Comparison of ENCODE assay signal across 21 cellular contexts in genomic region chr1:172680244-172680643, GRCh38. TPM values are rescaled to one million over a fixed set of nuclear protein-coding genes. Genes with fewer than 3 reads are reported as not detected.
DNase-seq lines count a peak whose midpoint lies in the region; ATAC-seq, FAIRE-seq and TF ChIP-seq lines count a peak whose summit lies in the region.
"Had no signal": no experiment of that assay in that cellular context is flagged by ENCODE, and none has a peak within 500 bp of the region (broad histone marks: within the 10 kb centered on the region; RNA-seq: fewer than 3 reads in every experiment).

No MANE protein-coding gene starts in this region.

- dilution Hi-C loops in IMR-90 (cut with HindIII; ENCODE audit: low sequenced_read_pairs, unreplicated experiment), result no loop called here

- POLR2A ChIA-PET in IMR-90 (lab: Charles Lee; ENCODE audit: unreplicated experiment) (no interaction called here), H1 (lab: Charles Lee; ENCODE audit: partially characterized antibody) (no interaction called here)

- CTCF ChIA-PET in IMR-90 (lab: Yijun Ruan, JAX) (no interaction called here), H1 (lab: Charles Lee; ENCODE audit: partially characterized antibody) (interaction anchor here (0.6 kb wide), 1 partner anchor 575 kb away, joined by 3 read pairs; no protein-coding TSS in a partner anchor)

- H3K56ac ChIP-seq in IMR-90 (ENCODE audit: extremely low read depth, insufficient read depth, low read length) (no peak overlapping the region), H1 (replicated peaks; ENCODE audit: insufficient read length, low read depth, low read length) (no peak overlapping the region)

- H3K79me1 ChIP-seq in IMR-90 (ENCODE audit: low read depth in 1 of 2, low read length in 2 of 2) (no peaks in the 10 kb centered on the region), H1 (ENCODE audit: low read depth, low read length) (no peaks in the 10 kb centered on the region)

- intact Hi-C loops in IMR-90 (cut with micrococcal nuclease) (no loop called here), right cardiac atrium (cut with DNase I) (no loop called here)

- H3K36me3 Mint-ChIP-seq in effector memory CD8-positive, alpha-beta T cell (ENCODE audit: insufficient read depth), result peaks cover 5% of the 10 kb centered on the region

- H3K14ac ChIP-seq in IMR-90 (replicated peaks; ENCODE audit: low read depth, low read length), result no peak overlapping the region
- H3K14ac ChIP-seq in H1 (ENCODE audit: insufficient read length), result no peak overlapping the region

- no peaks in the 10 kb centered on the region for H3K27me3 Mint-ChIP-seq in effector memory CD8-positive, alpha-beta T cell
- H3K27me3 Mint-ChIP-seq: CD4-positive, alpha-beta T cell; IgD-negative memory B cell had no signal

- no peaks in the 10 kb centered on the region for H3K9me3 Mint-ChIP-seq in effector memory CD8-positive, alpha-beta T cell
- H3K9me3 Mint-ChIP-seq: CD4-positive, alpha-beta T cell; H9; IgD-negative memory B cell had no signal

- H3K4me3 Mint-ChIP-seq in effector memory CD8-positive, alpha-beta T cell, result peak overlapping the region in 1 of 2 donors; percentile 18
- H3K4me3 Mint-ChIP-seq: CD4-positive, alpha-beta T cell; H9; IgD-negative memory B cell had no signal

- H2BK15ac ChIP-seq in IMR-90 (ENCODE audit: low read depth, low read length), result no peak overlapping the region
- H2BK15ac ChIP-seq in H1 (ENCODE audit: low read length), result no peak overlapping the region

- H3K9me1 ChIP-seq in IMR-90 (ENCODE audit: insufficient read depth, low read length), result no peaks in the 10 kb centered on the region

- H2AFZ ChIP-seq in IMR-90 (replicated peaks; ENCODE audit: low read length, poor library complexity), result no peak overlapping the region
- H2AFZ ChIP-seq in H1 (ENCODE audit: low read length), result peak overlapping the region; percentile 86
- H2AFZ ChIP-seq in parathyroid adenoma, result no peak overlapping the region

- H3K4me1 ChIP-seq in IMR-90 (ENCODE audit: control insufficient read depth, insufficient read depth, low read length), result no peaks in the 10 kb centered on the region
- H3K4me1 ChIP-seq in H1 (replicated peaks in 1 of 4; ENCODE audit: control insufficient read depth in 3 of 4, insufficient read depth in 4 of 4, low read length in 3 of 4), result peaks cover 0 to 17% (median 0%) of the 10 kb centered on the region in 4 experiments; a peak in 3 of 7 replicates
- H3K4me1 ChIP-seq in parathyroid adenoma, result no peaks in the 10 kb centered on the region
- no peaks in the 10 kb centered on the region for H3K4me1 ChIP-seq in right cardiac atrium (ENCODE audit: control insufficient read depth, insufficient read depth, low read length)

- H4K91ac ChIP-seq in IMR-90 (ENCODE audit: insufficient read depth, low read depth, low read length), result no peak overlapping the region
- no peak overlapping the region for H4K91ac ChIP-seq in H1 (replicated peaks; ENCODE audit: insufficient read length, low read length)

- no peak overlapping the region for H2AK9ac ChIP-seq in IMR-90 (replicated peaks; ENCODE audit: low read depth, low read length, poor library complexity)

- in situ Hi-C loops in IMR-90 (cut with MboI; ENCODE audit: low sequenced_read_pairs), result no loop called here

- H3K9ac ChIP-seq in IMR-90 (ENCODE audit: low read depth, low read length) (no peak overlapping the region), H1 (replicated peaks in 1 of 4; ENCODE audit: extremely low read depth in 1 of 4, low read depth in 3 of 4, low read length in 3 of 4) (no peak overlapping the region), parathyroid adenoma (no peak overlapping the region)

- no peaks in the 10 kb centered on the region for H3K23me2 ChIP-seq in H1 (ENCODE audit: low read depth, low read length)

- H3K9me3 ChIP-seq in IMR-90 (ENCODE audit: control insufficient read depth, insufficient read depth, low read length) (no peaks in the 10 kb centered on the region), H1 (ENCODE audit: insufficient read depth in 2 of 2, low read depth in 1 of 2, low read length in 1 of 2) (no peaks in the 10 kb centered on the region), parathyroid adenoma (ENCODE audit: control insufficient read depth, low read length) (peaks cover 5% of the 10 kb centered on the region), right cardiac atrium (ENCODE audit: control insufficient read depth, low read length) (peaks cover 2% of the 10 kb centered on the region)

- H3K27ac Mint-ChIP-seq in effector memory CD8-positive, alpha-beta T cell, result peak overlapping the region in 1 of 2 donors; percentile 17
- H3K27ac Mint-ChIP-seq: CD4-positive, alpha-beta T cell; IgD-negative memory B cell had no signal

- no peak for TF ChIP-seq EP300 in H1 (IDR thresholded peaks at IDR 0.05; ENCODE audit: borderline replicate concordance in 1 of 2, low read depth in 2 of 2, low read length in 2 of 2)

- H2BK20ac ChIP-seq in IMR-90 (ENCODE audit: low read depth, low read length) (no peak overlapping the region), H1 (ENCODE audit: low read length) (no peak overlapping the region)

- TF ChIP-seq CTCF in IMR-90 (conservative IDR thresholded peaks at IDR 0.05; ENCODE audit: low read depth, low read length) (no peak), H1 (IDR thresholded peaks at IDR 0.05; ENCODE audit: control extremely low read depth in 1 of 3, insufficient read depth in 1 of 3, low read depth in 1 of 3, low read length in 3 of 3) (no peak), parathyroid adenoma (IDR thresholded peaks at IDR 0.05) (no peak)

- no peak overlapping the region for H3K23ac ChIP-seq in IMR-90 (ENCODE audit: low read depth, low read length)
- H3K23ac ChIP-seq in H1 (ENCODE audit: insufficient read length), result no peak overlapping the region

- H3K4me2 ChIP-seq in IMR-90 (ENCODE audit: low read depth, low read length), result no peak overlapping the region
- no peak overlapping the region for H3K4me2 ChIP-seq in H1 (ENCODE audit: insufficient read depth in 1 of 2, low read depth in 2 of 2, low read length in 2 of 2)
- peak overlapping the region; percentile 84 for H3K4me2 ChIP-seq in parathyroid adenoma (ENCODE audit: low read length)

- H2BK12ac ChIP-seq in H1 (ENCODE audit: low read depth, low read length), result no peak overlapping the region

- H2BK5ac ChIP-seq in IMR-90 (ENCODE audit: low read depth, low read length, poor library complexity, severe bottlenecking) (no peak overlapping the region), H1 (ENCODE audit: low read depth, low read length) (no peak overlapping the region)

- H3K27me3 ChIP-seq in IMR-90 (ENCODE audit: control insufficient read depth, insufficient read depth, low read length) (no peaks in the 10 kb centered on the region), H1 (replicated peaks in 1 of 4; ENCODE audit: control insufficient read depth in 3 of 4, extremely low read depth in 1 of 4, insufficient read depth in 3 of 4, low read length in 3 of 4) (no peaks in the 10 kb centered on the region), parathyroid adenoma (ENCODE audit: control insufficient read depth, insufficient read depth, low read length) (no peaks in the 10 kb centered on the region), right cardiac atrium (ENCODE audit: control insufficient read depth, insufficient read depth) (no peaks in the 10 kb centered on the region)

- TF ChIP-seq POLR2A in IMR-90 (IDR thresholded peaks at IDR 0.05; ENCODE audit: low read depth, low read length) (no peak), H1 (IDR thresholded peaks at IDR 0.05; ENCODE audit: control extremely low read depth in 1 of 2, low read depth in 2 of 2, low read length in 2 of 2) (no peak)

- ATAC-seq in IMR-90 (ENCODE audit: low read depth) (no peak), right cardiac atrium (no peak), HG03457 (IDR thresholded peaks at IDR 0.05; ENCODE audit: unreplicated experiment) (no peak)
- ATAC-seq in effector memory CD8-positive, alpha-beta T cell (replicated peaks), result no peak

- H3K79me2 ChIP-seq in H1 (ENCODE audit: control insufficient read depth in 1 of 2, insufficient read depth in 2 of 2, low read length in 2 of 2), result no peaks in the 10 kb centered on the region
- H3K79me2 ChIP-seq in parathyroid adenoma, result no peaks in the 10 kb centered on the region

- no TSS peak for BruUV-seq in IMR-90 (replicated peaks; lab: Mats Ljungman, UMichigan)

- H4K5ac ChIP-seq in IMR-90 (ENCODE audit: low read depth, low read length) (no peak overlapping the region), H1 (ENCODE audit: insufficient read length, low read depth, low read length) (no peak overlapping the region)

- no peak overlapping the region for H4K8ac ChIP-seq in IMR-90 (ENCODE audit: low read depth in 2 of 2, low read length in 2 of 2)
- no peak overlapping the region for H4K8ac ChIP-seq in H1 (ENCODE audit: extremely low read depth, insufficient read depth, low read length)

- H2BK120ac ChIP-seq in IMR-90 (ENCODE audit: low read depth, low read length), result no peak overlapping the region
- no peak overlapping the region for H2BK120ac ChIP-seq in H1 (replicated peaks; ENCODE audit: low read depth, low read length)

- no peak overlapping the region for H3K27ac ChIP-seq in IMR-90 (ENCODE audit: insufficient read depth, low read length)
- no peak overlapping the region; the same call in 1 of the 2 replicates for H3K27ac ChIP-seq in H1 (ENCODE audit: low read depth, low read length)
- H3K27ac ChIP-seq in parathyroid adenoma, result no peak overlapping the region
- H3K27ac ChIP-seq in right cardiac atrium (ENCODE audit: low read length), result no peak overlapping the region
- H3K27ac ChIP-seq: C4-2B had no signal

- H3K4me3 ChIP-seq in IMR-90 (ENCODE audit: insufficient read depth, low read depth, low read length) (no peak overlapping the region), H1 (ENCODE audit: extremely low read depth in 1 of 4, insufficient read depth in 2 of 4, low read depth in 3 of 4, low read length in 4 of 4) (no peak overlapping the region), parathyroid adenoma (ENCODE audit: low read depth, low read length) (peak overlapping the region; percentile 57), right cardiac atrium (ENCODE audit: low read length) (no peak overlapping the region)

- no peak for TF ChIP-seq RAD21 in IMR-90 (IDR thresholded peaks at IDR 0.05; ENCODE audit: low read length)
- TF ChIP-seq RAD21 in H1 (IDR thresholded peaks at IDR 0.05 in 1 of 2, conservative IDR thresholded peaks at IDR 0.05 in 1 of 2; ENCODE audit: low read depth in 2 of 2, low read length in 2 of 2), result no peak

- no peaks in the 10 kb centered on the region for H3K36me3 ChIP-seq in IMR-90 (ENCODE audit: control insufficient read depth, insufficient read depth, low read length)
- H3K36me3 ChIP-seq in H1 (ENCODE audit: control insufficient read depth in 2 of 4, insufficient read depth in 4 of 4, low read length in 3 of 4), result no peaks in the 10 kb centered on the region
- no peaks in the 10 kb centered on the region for H3K36me3 ChIP-seq in parathyroid adenoma (ENCODE audit: control insufficient read depth, insufficient read depth, low read length)

- H3K4me1 Mint-ChIP-seq in effector memory CD8-positive, alpha-beta T cell (ENCODE audit: low read depth in 2 of 2), result peaks cover 57 to 80% of the 10 kb centered on the region in 2 donors
- H3K4me1 Mint-ChIP-seq: IgD-negative memory B cell had no signal

- H2AK5ac ChIP-seq in IMR-90 (ENCODE audit: low read depth, low read length) (no peak overlapping the region), H1 (ENCODE audit: low read depth, low read length) (no peak overlapping the region)

- H3K18ac ChIP-seq in IMR-90 (ENCODE audit: low read depth, low read length) (no peak overlapping the region), H1 (ENCODE audit: extremely low read depth, low read length) (no peak overlapping the region)

- peak; percentile 21 for DNase-seq in DMS53 treated with DMSO at 0.1 percent for 48 hours (lab: John Stamatoyannopoulos, UW; ENCODE audit: unreplicated experiment)
- DNase-seq in IMR-90, result no peak
- no peak for DNase-seq in H1 (ENCODE audit: low read depth in 1 of 2, low spot score in 2 of 2)
- no peak for DNase-seq in effector memory CD8-positive, alpha-beta T cell
- no peak for DNase-seq in right cardiac atrium
- DNase-seq in cortex of kidney (lab: John Stamatoyannopoulos, UW), result no peak
- DNase-seq: AML-193; CD4-positive, alpha-beta T cell; GDM1; GOT3; KG1 had no signal

- no peak for FAIRE-seq in H1 (lab: Jason Lieb, UNC)
- FAIRE-seq: GM12892, GM18507 had no signal

- H3K4ac ChIP-seq in IMR-90 (ENCODE audit: low read depth, low read length) (no peak overlapping the region), H1 (replicated peaks; ENCODE audit: insufficient read length, low read depth, low read length) (no peak overlapping the region)

- H4K20me1 ChIP-seq in IMR-90 (ENCODE audit: insufficient read depth, low read length) (no peaks in the 10 kb centered on the region), H1 (replicated peaks in 1 of 2; ENCODE audit: control insufficient read depth in 1 of 2, insufficient read depth in 2 of 2, low read length in 2 of 2) (no peaks in the 10 kb centered on the region)

RNA-seq across cellular contexts. Expression of gene FASLG, which starts 21.3 kb away (rescaled TPM):
- total RNA-seq in IMR-90 (2012; rRNA removed), result 0.18 and 0.28 TPM in 2 replicates
- polyA plus RNA-seq in IMR-90 (2012; rRNA removed), result 0.10 and 0.14 TPM in 2 replicates
- 0.06 and 0.07 TPM in 2 replicates for polyA plus RNA-seq in IMR-90 (2012; cell fraction: cytosol; rRNA removed)
- polyA plus RNA-seq in IMR-90 (2012; cell fraction: nucleus; rRNA removed; ENCODE audit: low replicate concordance), result 0.05 and 0.09 TPM in 2 replicates
- total RNA-seq in H1 (2021; fragmentation: NEBNext Ultra II Directional; extraction: Animal tissue kit (Norgen Biotek cat#: 25700)), result not detected in 2 replicates
- polyA plus RNA-seq in H1 (2011; rRNA removed), result not detected in 2 replicates
- polyA plus RNA-seq in H1 (2011; cell fraction: cytosol; rRNA removed), result not detected
- polyA plus RNA-seq in H1 (2011; cell fraction: nucleus; rRNA removed), result not detected
- not detected in 4 replicates for polyA plus RNA-seq in H1 (2012, experiment 1 of 2)
- polyA plus RNA-seq in H1 (2012, experiment 2 of 2), result not detected
- polyA plus RNA-seq in H1 (2013, experiment 1 of 2), result not detected
- polyA plus RNA-seq in H1 (2013, experiment 2 of 2), result not detected
- polyA minus RNA-seq in H1 (2011; rRNA and poly(A)+ RNA removed), result not detected in 2 replicates
- not detected for polyA minus RNA-seq in H1 (2011; cell fraction: cytosol; rRNA and poly(A)+ RNA removed)
- not detected for polyA minus RNA-seq in H1 (2011; cell fraction: nucleus; rRNA and poly(A)+ RNA removed)
- under 1 TPM in 2 of 4 donors, not detected in 2; 0.12 to 0.29 TPM for total RNA-seq in right cardiac atrium
- 0.07 TPM for polyA plus RNA-seq in right cardiac atrium
- total RNA-seq: Daoy, H9, HT-29 had no signal
- polyA plus RNA-seq: BJ had no signal
